ENCODE assay signal across 10 cellular contexts in the genomic region with DNA sequence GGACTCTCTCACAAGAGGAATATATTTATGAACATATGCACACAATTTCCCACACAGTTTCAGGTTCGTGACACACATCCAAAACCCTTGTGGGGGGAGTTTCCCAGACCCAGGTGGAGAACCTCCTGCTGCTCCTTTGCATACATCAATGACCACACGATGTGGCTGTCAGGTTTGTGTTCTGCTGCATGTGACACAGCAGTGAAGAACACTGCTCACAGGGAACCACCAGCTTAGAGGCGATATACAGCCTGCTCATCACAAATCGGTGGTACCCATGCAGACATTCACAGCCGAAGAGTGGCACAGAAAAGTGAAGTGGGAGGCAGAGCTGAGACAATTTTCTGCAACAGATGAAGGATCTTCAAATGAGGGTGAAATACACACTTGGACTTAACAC.
DNase-seq lines count a peak whose midpoint lies in the region; ATAC-seq and TF ChIP-seq lines count a peak whose summit lies in the region.
"Had no signal": no experiment of that assay in that cellular context is flagged by ENCODE, and none has a peak within 500 bp of the region (broad histone marks: within the 10 kb centered on the region; RNA-seq: fewer than 3 reads in every experiment).

No MANE protein-coding gene starts in this region.

- TF ChIP-seq POLR2A in uterus (IDR thresholded peaks at IDR 0.05): no peak

- peak overlapping the region; percentile 74 for H3K27ac Mint-ChIP-seq in WTC11

- WGBS in aorta, 2 donors: 79 to 90% methylated on average over 5 of the region's 5 CpGs

- H3K9me3 ChIP-seq in uterus (no peaks in the 10 kb centered on the region), aorta (ENCODE audit: control insufficient read depth, low read length) (no peaks in the 10 kb centered on the region)
- H3K9me3 ChIP-seq: BLaER1 treated with 17β-estradiol and CSF1 and Interleukin-3, amounts not matched to agents 10 nM and 100 nM had no signal

- CTCF ChIA-PET in WTC11 (lab: Charles Lee): interaction anchor here (0.5 kb wide), 1 partner anchor 223 kb away, joined by 3 read pairs; no protein-coding TSS in a partner anchor

- H3K4me3 ChIP-seq in uterus (no peak overlapping the region), aorta (ENCODE audit: low read length in 2 of 2) (no peak overlapping the region)
- H3K4me3 ChIP-seq: BLaER1 treated with 17β-estradiol and CSF1 and Interleukin-3, amounts not matched to agents 10 nM and 100 nM had no signal

- H3K27me3 Mint-ChIP-seq in WTC11 (ENCODE audit: low read depth): no peaks in the 10 kb centered on the region

- peak; percentile 87 for ATAC-seq in HG02885 (IDR thresholded peaks at IDR 0.05; ENCODE audit: poor library complexity, unreplicated experiment)
- ATAC-seq in WTC11: no peak
- ATAC-seq in aorta (ENCODE audit: low FRiP score): no peak

- POLR2A ChIA-PET in WTC11 (lab: Charles Lee): no interaction called here

- peaks cover 0 to 17% of the 10 kb centered on the region in 2 donors for H3K4me1 ChIP-seq in uterus
- H3K4me1 ChIP-seq in aorta (ENCODE audit: control insufficient read depth in 1 of 2, insufficient read depth in 2 of 2, low read length in 2 of 2): peaks cover 3 to 12% of the 10 kb centered on the region in 2 donors

- peaks cover 49% of the 10 kb centered on the region for H3K4me1 Mint-ChIP-seq in WTC11

- peak; percentile 35 for DNase-seq in stimulated activated naive CD4-positive, alpha-beta T cell treated with Interleukin-2 at 50 U/mL for 16 hours (lab: John Stamatoyannopoulos, UW)
- DNase-seq in stimulated activated naive CD4-positive, alpha-beta T cell (lab: John Stamatoyannopoulos, UW): no peak
- no peak for DNase-seq in WTC11 (ENCODE audit: low spot score)
- no peak for DNase-seq in uterus
- DNase-seq in NCI-H1092 treated with DMSO at 0.1 percent for 48 hours (lab: John Stamatoyannopoulos, UW): no peak
- DNase-seq in SW480 (ENCODE audit: low spot score): no peak
- DNase-seq in aorta: no peak

- intact Hi-C loops in uterus (cut with DNase I; ENCODE audit: low total_unique reads) (no loop called here), aorta (cut with DNase I) (no loop called here)

- no peaks in the 10 kb centered on the region for H3K9me3 Mint-ChIP-seq in WTC11

- H3K4me3 Mint-ChIP-seq in WTC11: no peak overlapping the region

- H3K36me3 ChIP-seq in uterus: no peaks in the 10 kb centered on the region
- H3K36me3 ChIP-seq in aorta (ENCODE audit: control insufficient read depth in 1 of 2, insufficient read depth in 2 of 2, low read length in 1 of 2): no peaks in the 10 kb centered on the region

- TF ChIP-seq CTCF in WTC11 (IDR thresholded peaks at IDR 0.05): no peak
- TF ChIP-seq CTCF in uterus (IDR thresholded peaks at IDR 0.05): no peak

- peak overlapping the region; percentile 79 to 82 for H3K27ac ChIP-seq in uterus
- H3K27ac ChIP-seq in aorta (ENCODE audit: low read depth in 1 of 2, low read length in 2 of 2): peak overlapping the region in 1 of 2 donors; percentile 26
- H3K27ac ChIP-seq: epithelial cell of prostate had no signal

- H3K27me3 ChIP-seq in uterus: no peaks in the 10 kb centered on the region
- H3K27me3 ChIP-seq in aorta (ENCODE audit: control insufficient read depth in 1 of 2, insufficient read depth in 2 of 2, low read length in 1 of 2): no peaks in the 10 kb centered on the region
- H3K27me3 ChIP-seq: BLaER1 treated with 17β-estradiol and CSF1 and Interleukin-3, amounts not matched to agents 10 nM and 100 nM had no signal

- H3K36me3 Mint-ChIP-seq in WTC11: 0 out of 2 replicates have a peak, but pooled peaks cover 2% of the 10 kb centered on the region

TF ChIP-seq in WTC11, 78 proteins besides CTCF, POLR2A, EP300 and RAD21:
- TF ChIP-seq NR2C2 (CRISPR knock-in tag; IDR thresholded peaks at IDR 0.05) (no peak), ZNF423 (CRISPR knock-in tag; IDR thresholded peaks at IDR 0.05) (no peak), ETV6 (CRISPR knock-in tag; IDR thresholded peaks at IDR 0.05) (no peak), OVOL2 (CRISPR knock-in tag; IDR thresholded peaks at IDR 0.05; ENCODE audit: borderline replicate concordance) (no peak), PRRX2 (CRISPR knock-in tag; IDR thresholded peaks at IDR 0.05) (no peak), ZNF671 (CRISPR knock-in tag; IDR thresholded peaks at IDR 0.05) (no peak), SP1 (CRISPR knock-in tag; conservative IDR thresholded peaks at IDR 0.05) (no peak), RELA (CRISPR knock-in tag; IDR thresholded peaks at IDR 0.05; ENCODE audit: borderline replicate concordance) (no peak)
- TF ChIP-seq, protein P1, sequence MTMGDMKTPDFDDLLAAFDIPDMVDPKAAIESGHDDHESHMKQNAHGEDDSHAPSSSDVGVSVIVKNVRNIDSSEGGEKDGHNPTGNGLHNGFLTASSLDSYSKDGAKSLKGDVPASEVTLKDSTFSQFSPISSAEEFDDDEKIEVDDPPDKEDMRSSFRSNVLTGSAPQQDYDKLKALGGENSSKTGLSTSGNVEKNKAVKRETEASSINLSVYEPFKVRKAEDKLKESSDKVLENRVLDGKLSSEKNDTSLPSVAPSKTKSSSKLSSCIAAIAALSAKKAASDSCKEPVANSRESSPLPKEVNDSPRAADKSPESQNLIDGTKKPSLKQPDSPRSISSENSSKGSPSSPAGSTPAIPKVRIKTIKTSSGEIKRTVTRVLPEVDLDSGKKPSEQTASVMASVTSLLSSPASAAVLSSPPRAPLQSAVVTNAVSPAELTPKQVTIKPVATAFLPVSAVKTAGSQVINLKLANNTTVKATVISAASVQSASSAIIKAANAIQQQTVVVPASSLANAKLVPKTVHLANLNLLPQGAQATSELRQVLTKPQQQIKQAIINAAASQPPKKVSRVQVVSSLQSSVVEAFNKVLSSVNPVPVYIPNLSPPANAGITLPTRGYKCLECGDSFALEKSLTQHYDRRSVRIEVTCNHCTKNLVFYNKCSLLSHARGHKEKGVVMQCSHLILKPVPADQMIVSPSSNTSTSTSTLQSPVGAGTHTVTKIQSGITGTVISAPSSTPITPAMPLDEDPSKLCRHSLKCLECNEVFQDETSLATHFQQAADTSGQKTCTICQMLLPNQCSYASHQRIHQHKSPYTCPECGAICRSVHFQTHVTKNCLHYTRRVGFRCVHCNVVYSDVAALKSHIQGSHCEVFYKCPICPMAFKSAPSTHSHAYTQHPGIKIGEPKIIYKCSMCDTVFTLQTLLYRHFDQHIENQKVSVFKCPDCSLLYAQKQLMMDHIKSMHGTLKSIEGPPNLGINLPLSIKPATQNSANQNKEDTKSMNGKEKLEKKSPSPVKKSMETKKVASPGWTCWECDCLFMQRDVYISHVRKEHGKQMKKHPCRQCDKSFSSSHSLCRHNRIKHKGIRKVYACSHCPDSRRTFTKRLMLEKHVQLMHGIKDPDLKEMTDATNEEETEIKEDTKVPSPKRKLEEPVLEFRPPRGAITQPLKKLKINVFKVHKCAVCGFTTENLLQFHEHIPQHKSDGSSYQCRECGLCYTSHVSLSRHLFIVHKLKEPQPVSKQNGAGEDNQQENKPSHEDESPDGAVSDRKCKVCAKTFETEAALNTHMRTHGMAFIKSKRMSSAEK (CRISPR knock-in tag; IDR thresholded peaks at IDR 0.05; ENCODE audit: borderline replicate concordance): no peak
- TF ChIP-seq, protein P2, sequence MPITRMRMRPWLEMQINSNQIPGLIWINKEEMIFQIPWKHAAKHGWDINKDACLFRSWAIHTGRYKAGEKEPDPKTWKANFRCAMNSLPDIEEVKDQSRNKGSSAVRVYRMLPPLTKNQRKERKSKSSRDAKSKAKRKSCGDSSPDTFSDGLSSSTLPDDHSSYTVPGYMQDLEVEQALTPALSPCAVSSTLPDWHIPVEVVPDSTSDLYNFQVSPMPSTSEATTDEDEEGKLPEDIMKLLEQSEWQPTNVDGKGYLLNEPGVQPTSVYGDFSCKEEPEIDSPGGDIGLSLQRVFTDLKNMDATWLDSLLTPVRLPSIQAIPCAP (CRISPR knock-in tag; IDR thresholded peaks at IDR 0.05): no peak
- TF ChIP-seq, protein P3, sequence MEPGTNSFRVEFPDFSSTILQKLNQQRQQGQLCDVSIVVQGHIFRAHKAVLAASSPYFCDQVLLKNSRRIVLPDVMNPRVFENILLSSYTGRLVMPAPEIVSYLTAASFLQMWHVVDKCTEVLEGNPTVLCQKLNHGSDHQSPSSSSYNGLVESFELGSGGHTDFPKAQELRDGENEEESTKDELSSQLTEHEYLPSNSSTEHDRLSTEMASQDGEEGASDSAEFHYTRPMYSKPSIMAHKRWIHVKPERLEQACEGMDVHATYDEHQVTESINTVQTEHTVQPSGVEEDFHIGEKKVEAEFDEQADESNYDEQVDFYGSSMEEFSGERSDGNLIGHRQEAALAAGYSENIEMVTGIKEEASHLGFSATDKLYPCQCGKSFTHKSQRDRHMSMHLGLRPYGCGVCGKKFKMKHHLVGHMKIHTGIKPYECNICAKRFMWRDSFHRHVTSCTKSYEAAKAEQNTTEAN (CRISPR knock-in tag; IDR thresholded peaks at IDR 0.05): no peak
- TF ChIP-seq, protein P4, sequence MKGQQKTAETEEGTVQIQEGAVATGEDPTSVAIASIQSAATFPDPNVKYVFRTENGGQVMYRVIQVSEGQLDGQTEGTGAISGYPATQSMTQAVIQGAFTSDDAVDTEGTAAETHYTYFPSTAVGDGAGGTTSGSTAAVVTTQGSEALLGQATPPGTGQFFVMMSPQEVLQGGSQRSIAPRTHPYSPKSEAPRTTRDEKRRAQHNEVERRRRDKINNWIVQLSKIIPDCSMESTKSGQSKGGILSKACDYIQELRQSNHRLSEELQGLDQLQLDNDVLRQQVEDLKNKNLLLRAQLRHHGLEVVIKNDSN (CRISPR knock-in tag; IDR thresholded peaks at IDR 0.05): no peak
- TF ChIP-seq, protein P5, sequence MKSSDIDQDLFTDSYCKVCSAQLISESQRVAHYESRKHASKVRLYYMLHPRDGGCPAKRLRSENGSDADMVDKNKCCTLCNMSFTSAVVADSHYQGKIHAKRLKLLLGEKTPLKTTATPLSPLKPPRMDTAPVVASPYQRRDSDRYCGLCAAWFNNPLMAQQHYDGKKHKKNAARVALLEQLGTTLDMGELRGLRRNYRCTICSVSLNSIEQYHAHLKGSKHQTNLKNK (CRISPR knock-in tag; IDR thresholded peaks at IDR 0.05): no peak
TF ChIP-seq in WTC11: peak in this region for 0.
